21 cellular contexts compared by ENCODE assay signal in genomic region chr6:116139917-116140316, GRCh38. TPM values are rescaled to one million over a fixed set of nuclear protein-coding genes. Genes with fewer than 3 reads are reported as not detected.
A peak's percentile ranks its signal among the peaks of the same experiment; 100 is the strongest.
DNase-seq lines count a peak whose midpoint lies in the region; ATAC-seq, FAIRE-seq and TF ChIP-seq lines count a peak whose summit lies in the region.
"Had no signal": no experiment of that assay in that cellular context is flagged by ENCODE, and none has a peak within 500 bp of the region (broad histone marks: within the 10 kb centered on the region; RNA-seq: fewer than 3 reads in every experiment).

No MANE protein-coding gene starts in this region.

- H3K4me3 ChIP-seq in keratinocyte (ENCODE audit: control insufficient read depth in 2 of 3, extremely low read depth in 1 of 3, insufficient read depth in 2 of 3, low read depth in 1 of 3, low read length in 3 of 3) (no peak overlapping the region), heart right ventricle (no peak overlapping the region)
- H3K4me3 ChIP-seq: adrenal gland, BLaER1, sigmoid colon, thoracic aorta had no signal

- H3K27ac ChIP-seq in VCaP (no peak overlapping the region), keratinocyte (ENCODE audit: control insufficient read depth, insufficient read depth, low read length) (no peak overlapping the region), heart right ventricle (no peak overlapping the region)
- H3K27ac ChIP-seq: adrenal gland, BLaER1, epithelial cell of prostate, sigmoid colon, thoracic aorta had no signal

- no peaks in the 10 kb centered on the region for H3K27me3 Mint-ChIP-seq in Calu3 (ENCODE audit: unreplicated experiment)
- H3K27me3 Mint-ChIP-seq: activated T-helper 17 cell treated with anti-CD3 and anti-CD28 coated beads, Interleukin-2, amount 50 U/mL, for 72 hours had no signal

- DNase-seq in Calu3: peak; percentile 22
- peak; percentile 39 for DNase-seq in HT-29 (ENCODE audit: low spot score)
- DNase-seq in keratinocyte (ENCODE audit: low read depth, low spot score): no peak
- no peak for DNase-seq in pons (ENCODE audit: low spot score)
- DNase-seq in stimulated activated naive CD4-positive, alpha-beta T cell (lab: John Stamatoyannopoulos, UW): no peak
- DNase-seq in heart right ventricle: no peak
- no peak for DNase-seq in medulla oblongata (ENCODE audit: extremely low spot score)
- DNase-seq: adrenal gland; DMS79; NCI-H2227 treated with DMSO at 0.1 percent for 48 hours; nucleus accumbens; sigmoid colon; stimulated activated CD4-positive, alpha-beta T cell treated with anti-CD3 and anti-CD28 coated beads, Interleukin-4, amount 100 ng/mL, for 24 hours; SW 1271 had no signal

- BruUV-seq in Calu3 (replicated peaks; lab: Mats Ljungman, UMichigan): no TSS peak

- H3K9me3 ChIP-seq in keratinocyte (ENCODE audit: control insufficient read depth, low read depth, low read length) (no peaks in the 10 kb centered on the region), heart right ventricle (no peaks in the 10 kb centered on the region)
- H3K9me3 ChIP-seq: adrenal gland, BLaER1, sigmoid colon, thoracic aorta had no signal

- no peak overlapping the region for H3K4me3 Mint-ChIP-seq in Calu3 (ENCODE audit: low read depth, unreplicated experiment)
- H3K4me3 Mint-ChIP-seq: activated T-helper 17 cell treated with anti-CD3 and anti-CD28 coated beads, Interleukin-2, amount 50 U/mL, for 72 hours had no signal

- no peaks in the 10 kb centered on the region for H3K36me3 Mint-ChIP-seq in Calu3 (ENCODE audit: insufficient read depth, unreplicated experiment)

- H3K9me1 ChIP-seq in keratinocyte (ENCODE audit: control insufficient read depth, extremely low read depth, insufficient read depth, low read length): no peaks in the 10 kb centered on the region

- H3K79me2 ChIP-seq in keratinocyte (ENCODE audit: control insufficient read depth, insufficient read depth, low read length): no peaks in the 10 kb centered on the region

- no peak overlapping the region for H3K4me2 ChIP-seq in keratinocyte (ENCODE audit: control insufficient read depth, extremely low read depth, insufficient read depth, low read depth, low read length)
- H3K4me2 ChIP-seq: BLaER1 had no signal

- H2AFZ ChIP-seq in keratinocyte (ENCODE audit: control insufficient read depth, low read length): no peak overlapping the region

- CTCF ChIA-PET in Calu3 (lab: Charles Lee): no interaction called here

- H3K9ac ChIP-seq in keratinocyte (ENCODE audit: control insufficient read depth, extremely low read depth, insufficient read depth, low read length): no peak overlapping the region
- H3K9ac ChIP-seq: BLaER1 had no signal

- intact Hi-C loops in Calu3 (cut with micrococcal nuclease; ENCODE audit: unreplicated experiment): no loop called here
- intact Hi-C loops in heart right ventricle (cut with DNase I): no loop called here

- no peaks in the 10 kb centered on the region for H4K20me1 ChIP-seq in keratinocyte (ENCODE audit: control insufficient read depth, extremely low read depth, insufficient read depth, low read length)
- H4K20me1 ChIP-seq: BLaER1 had no signal

- H3K27me3 ChIP-seq in keratinocyte (ENCODE audit: control insufficient read depth, extremely low read depth, insufficient read depth, low read length) (no peaks in the 10 kb centered on the region), heart right ventricle (no peaks in the 10 kb centered on the region)
- H3K27me3 ChIP-seq: adrenal gland, BLaER1, sigmoid colon had no signal

- no peaks in the 10 kb centered on the region for H3K9me3 Mint-ChIP-seq in Calu3 (ENCODE audit: low read depth, unreplicated experiment)
- H3K9me3 Mint-ChIP-seq: activated T-helper 17 cell treated with anti-CD3 and anti-CD28 coated beads, Interleukin-2, amount 50 U/mL, for 72 hours had no signal

- TF ChIP-seq CTCF in Calu3 (IDR thresholded peaks at IDR 0.05; ENCODE audit: unreplicated experiment) (no peak), VCaP (conservative IDR thresholded peaks at IDR 0.05) (peak; percentile 39), keratinocyte (optimal IDR thresholded peaks at IDR 0.05 in 1 of 3, IDR thresholded peaks at IDR 0.05 in 1 of 3, conservative IDR thresholded peaks at IDR 0.05 in 1 of 3; ENCODE audit: extremely low read depth in 1 of 3, insufficient read depth in 2 of 3, low read length in 3 of 3) (peak in 2 of 3 experiments; percentile 16 to 60), heart right ventricle (IDR thresholded peaks at IDR 0.05) (no peak)

- dilution Hi-C loops in keratinocyte (cut with MboI; ENCODE audit: extremely low pct_ligation_motif_present, low sequenced_read_pairs): no loop called here

- H3K27ac Mint-ChIP-seq in Calu3 (ENCODE audit: unreplicated experiment): no peak overlapping the region
- H3K27ac Mint-ChIP-seq: activated T-helper 17 cell treated with anti-CD3 and anti-CD28 coated beads, Interleukin-2, amount 50 U/mL, for 72 hours had no signal

- H3K36me3 ChIP-seq in keratinocyte (ENCODE audit: control insufficient read depth in 2 of 2, extremely low read depth in 1 of 2, insufficient read depth in 2 of 2, low read length in 2 of 2) (no peaks in the 10 kb centered on the region), heart right ventricle (peaks cover 0 to 10% (median 0%) of the 10 kb centered on the region in 9 donors)
- H3K36me3 ChIP-seq: adrenal gland, BLaER1, sigmoid colon, thoracic aorta had no signal

- FAIRE-seq in keratinocyte (lab: Jason Lieb, UNC): peak; percentile 56
- FAIRE-seq: islet of Langerhans had no signal

- H3K4me1 Mint-ChIP-seq in Calu3 (ENCODE audit: low read depth, unreplicated experiment): peaks cover 6% of the 10 kb centered on the region

- H3K4me1 ChIP-seq in keratinocyte (ENCODE audit: control insufficient read depth, extremely low read depth, insufficient read depth, low read length) (peaks cover 7% of the 10 kb centered on the region), heart right ventricle (peaks cover 0 to 11% (median 4%) of the 10 kb centered on the region in 9 donors)
- H3K4me1 ChIP-seq: sigmoid colon had no signal

- WGBS in heart right ventricle, 2 donors: 95% methylated on average over 4 of the region's 4 CpGs

- no peak for ATAC-seq in heart right ventricle
- ATAC-seq: activated T-helper 17 cell treated with anti-CD3 and anti-CD28 coated beads, Interleukin-2, amount 50 U/mL, for 72 hours had no signal

RNA-seq across cellular contexts. Expression of gene COL10A1, which starts 14.0 kb away (rescaled TPM):
- total RNA-seq in Calu3 (2022) (not detected in 2 replicates), heart right ventricle (1 to 10 TPM in 1 of 10 donors, under 1 TPM in 4, not detected in 5; 0.09 to 3.1 (median 0.20) TPM)
- not detected in 2 replicates for total RNA-seq in HT-29 (2014; rRNA removed; shearing (Covaris generic))
- polyA plus RNA-seq in keratinocyte (0.01 TPM in 1 of 3 replicates, not detected in the others), heart right ventricle (under 1 TPM; 0.01 to 0.15 TPM)
- not detected for polyA plus RNA-seq in keratinocyte (2011; ENCODE audit: low read depth)
- not detected in 2 replicates for polyA plus RNA-seq in keratinocyte (2011; cell fraction: cytosol; rRNA removed)
- polyA plus RNA-seq in keratinocyte (2011; cell fraction: nucleus; rRNA removed): not detected in 2 replicates
- 0.08 TPM in 1 of 2 replicates, not detected in the other for polyA plus RNA-seq in keratinocyte (2012; ENCODE audit: low replicate concordance)
- polyA minus RNA-seq in keratinocyte: 1.3 TPM in 1 of 3 replicates, not detected in the others
- not detected for polyA minus RNA-seq in keratinocyte (2011; cell fraction: cytosol; rRNA and poly(A)+ RNA removed)
- polyA minus RNA-seq in keratinocyte (2011; cell fraction: nucleus; rRNA and poly(A)+ RNA removed): not detected in 2 replicates
- total RNA-seq: activated CD8-positive, alpha-beta memory T cell treated with anti-CD3 and anti-CD28 coated beads for 36 hours; activated T-helper 17 cell treated with anti-CD3 and anti-CD28 coated beads, Interleukin-2, amount 50 U/mL, for 72 hours; sigmoid colon had no signal
- polyA plus RNA-seq: sigmoid colon had no signal

RNA-seq across cellular contexts. Expression of gene NT5DC1, which starts 39.3 kb away (rescaled TPM):
- total RNA-seq in Calu3 (2022): 45.2 and 61.9 TPM in 2 replicates
- total RNA-seq in HT-29 (2014; rRNA removed; shearing (Covaris generic)): 9.4 and 20.5 TPM in 2 replicates
- polyA plus RNA-seq in keratinocyte: 20.2 to 31.2 TPM (median 31.0 TPM) in 3 replicates
- polyA plus RNA-seq in keratinocyte (2011; ENCODE audit: low read depth): 30.8 TPM
- polyA plus RNA-seq in keratinocyte (2011; cell fraction: cytosol; rRNA removed): 17.0 and 20.0 TPM in 2 replicates
- 14.4 and 15.9 TPM in 2 replicates for polyA plus RNA-seq in keratinocyte (2011; cell fraction: nucleus; rRNA removed)
- 13.6 and 26.0 TPM in 2 replicates for polyA plus RNA-seq in keratinocyte (2012; ENCODE audit: low replicate concordance)
- polyA minus RNA-seq in keratinocyte: 11.7 to 29.8 TPM (median 13.9 TPM) in 3 replicates
- 22.8 TPM for polyA minus RNA-seq in keratinocyte (2011; cell fraction: cytosol; rRNA and poly(A)+ RNA removed)
- 15.0 and 17.8 TPM in 2 replicates for polyA minus RNA-seq in keratinocyte (2011; cell fraction: nucleus; rRNA and poly(A)+ RNA removed)
- 10 to 100 TPM; 53.9 to 69.7 (median 60.4) TPM for total RNA-seq in heart right ventricle
- polyA plus RNA-seq in heart right ventricle: 10 to 100 TPM in 1 of 2 donors, 1 to 10 TPM in 1; 5.9 to 11.8 TPM

Comparison
In these comparisons a context has a peak if more than half of its experiments do, and no peak if none do; other contexts are left out.
1. DNase-seq: peak in Calu3 (single experiment) and HT-29 (single experiment); none in keratinocyte (single experiment), pons (single experiment), stimulated activated naive CD4-positive, alpha-beta T cell (0 of 6), heart right ventricle (0 of 2) and medulla oblongata (single experiment).
2. CTCF ChIP-seq: peak in VCaP (single experiment) and keratinocyte (2 of 3); none in Calu3 (single experiment) and heart right ventricle (0 of 9).